In genomic region chr1:15684042-15684461, GRCh38 we compare ENCODE assay signal across 8 cellular contexts. TPM values are rescaled to one million over a fixed set of nuclear protein-coding genes. Genes with fewer than 3 reads are reported as not detected.
A peak's percentile ranks its signal among the peaks of the same experiment; 100 is the strongest.
DNase-seq lines count a peak whose midpoint lies in the region; ATAC-seq and TF ChIP-seq lines count a peak whose summit lies in the region.

Gene PLEKHM2, plus strand, starts transcription at chr1:15684320. Its CDS starts 239 bp downstream, at chr1:15684559.

- H3K27me3 Mint-ChIP-seq in activated naive CD8-positive, alpha-beta T cell treated with anti-CD3 and anti-CD28 coated beads for 36 hours, result no peaks in the 10 kb centered on the region

- H3K27me3 ChIP-seq in SJSA1 (replicated peaks), result no peaks in the 10 kb centered on the region
- no peaks in the 10 kb centered on the region for H3K27me3 ChIP-seq in psoas muscle (ENCODE audit: insufficient read depth in 3 of 3, low read length in 2 of 3)

- H3K4me3 Mint-ChIP-seq in activated naive CD8-positive, alpha-beta T cell treated with anti-CD3 and anti-CD28 coated beads for 36 hours, result peak within 1 kb of the TSS; percentile 83

- H3K9me3 Mint-ChIP-seq in activated naive CD8-positive, alpha-beta T cell treated with anti-CD3 and anti-CD28 coated beads for 36 hours, result no peaks in the 10 kb centered on the region

- peaks cover 27% of the 10 kb centered on the region for H3K4me1 Mint-ChIP-seq in activated naive CD8-positive, alpha-beta T cell treated with anti-CD3 and anti-CD28 coated beads for 36 hours

- peak within 1 kb of the TSS; percentile 87 for H3K27ac Mint-ChIP-seq in activated naive CD8-positive, alpha-beta T cell treated with anti-CD3 and anti-CD28 coated beads for 36 hours

- peaks cover 25% of the 10 kb centered on the region for H3K36me3 Mint-ChIP-seq in activated naive CD8-positive, alpha-beta T cell treated with anti-CD3 and anti-CD28 coated beads for 36 hours

- H3K4me1 ChIP-seq in SJSA1 (replicated peaks) (peaks cover 30% of the 10 kb centered on the region), psoas muscle (peaks cover 37% of the 10 kb centered on the region)

- peak; percentile 56 for DNase-seq in G401 (ENCODE audit: low spot score)
- DNase-seq in SJSA1 (ENCODE audit: low read depth in 1 of 2, low spot score in 2 of 2), result no peak
- DNase-seq in activated naive CD8-positive, alpha-beta T cell treated with anti-CD3 and anti-CD28 coated beads for 36 hours, result peak; percentile 66
- DNase-seq in cardiac septum (ENCODE audit: low spot score), result peak; percentile 79
- peak; percentile 45 to 76 for DNase-seq in psoas muscle

- TF ChIP-seq CTCF in psoas muscle (IDR thresholded peaks at IDR 0.05), result no peak

- in situ Hi-C loops in G401 (cut with HindIII; ENCODE audit: low sequenced_read_pairs), result no loop called here

- intact Hi-C loops in cardiac septum (cut with DNase I) (loop anchor here (5.0 kb wide), 1 partner anchor 67 kb away; the partner anchor contains the start of gene DDI2), psoas muscle (cut with DNase I) (no loop called here)

- ATAC-seq in HG02678 (IDR thresholded peaks at IDR 0.05; ENCODE audit: unreplicated experiment), result peak; percentile 52
- peak; percentile 40 to 62 (median 54) for ATAC-seq in psoas muscle
- no peak for ATAC-seq in HG02588 (IDR thresholded peaks at IDR 0.05; ENCODE audit: unreplicated experiment)
- ATAC-seq in HG03025 (IDR thresholded peaks at IDR 0.05; ENCODE audit: low FRiP score, unreplicated experiment), result no peak

- H3K36me3 ChIP-seq in SJSA1 (peaks cover 20% of the 10 kb centered on the region), psoas muscle (ENCODE audit: insufficient read depth in 1 of 2, low read depth in 1 of 2) (peaks cover 0 to 2% of the 10 kb centered on the region in 2 donors)

- H3K4me3 ChIP-seq in SJSA1 (peak within 1 kb of the TSS; percentile 94), psoas muscle (peak within 1 kb of the TSS; percentile 97)

- H3K9me3 ChIP-seq in SJSA1 (replicated peaks), result no peaks in the 10 kb centered on the region
- H3K9me3 ChIP-seq in psoas muscle, result no peaks in the 10 kb centered on the region

- H3K27ac ChIP-seq in SJSA1, result peak within 1 kb of the TSS; percentile 97
- peak within 1 kb of the TSS; percentile 96 for H3K27ac ChIP-seq in psoas muscle

- 0 to 1% (median 0%) methylated on average over 17 to 52 of the region's 52 CpGs for WGBS in psoas muscle, 3 donors

RNA-seq across cellular contexts. Expression of gene PLEKHM2, which starts in this region (rescaled TPM):
- total RNA-seq in G401 (2014; rRNA removed; shearing (Covaris generic)), result 46.1 and 47.5 TPM in 2 replicates
- 34.4 and 48.4 TPM in 2 replicates for total RNA-seq in SJSA1 (2014; rRNA removed; shearing (Covaris generic))
- 10 to 100 TPM; 45.4 to 50.6 TPM for total RNA-seq in activated naive CD8-positive, alpha-beta T cell treated with anti-CD3 and anti-CD28 coated beads for 36 hours
- total RNA-seq in cardiac septum, result 93.1 TPM
- 100 to 1,000 TPM; 137 to 177 (median 156) TPM for total RNA-seq in psoas muscle
- 100 to 1,000 TPM in 1 of 3 donors, 10 to 100 TPM in 2; 78.1 to 167 (median 86.8) TPM for polyA plus RNA-seq in psoas muscle

Comparison
In these comparisons a context has a peak if more than half of its experiments do, and no peak if none do; other contexts are left out.
1. DNase-seq: peak in G401 (single experiment), activated naive CD8-positive, alpha-beta T cell treated with anti-CD3 and anti-CD28 coated beads for 36 hours (single experiment), cardiac septum (single experiment) and psoas muscle (2 of 2); none in SJSA1 (0 of 2).
2. ATAC-seq: peak in HG02678 (single experiment) and psoas muscle (4 of 4); none in HG02588 (single experiment) and HG03025 (single experiment).